In genomic region chr3:3531476-3531875, GRCh38 we compare ENCODE assay signal across 26 cellular contexts.
DNase-seq lines count a peak whose midpoint lies in the region; ATAC-seq and TF ChIP-seq lines count a peak whose summit lies in the region.
"Had no signal": no experiment of that assay in that cellular context is flagged by ENCODE, and none has a peak within 500 bp of the region (broad histone marks: within the 10 kb centered on the region; RNA-seq: fewer than 3 reads in every experiment).

No MANE protein-coding gene starts in this region.

- H3K36me3 ChIP-seq in Peyer's patch = no peaks in the 10 kb centered on the region
- H3K36me3 ChIP-seq: BLaER1 treated with 17β-estradiol and CSF1 and Interleukin-3, amounts not matched to agents 10 nM and 100 nM; SJCRH30 had no signal

- CTCF ChIA-PET in activated CD8-positive, alpha-beta T cell treated with anti-CD3 and anti-CD28 coated beads for 36 hours (lab: Charles Lee) = no interaction called here
- CTCF ChIA-PET in activated CD8-positive, alpha-beta T cell treated with anti-CD3 and anti-CD28 coated beads, Interleukin-2, amount 10 ng/mL, durations not matched to agents 7 days and 5 days (lab: Charles Lee) = no interaction called here

- intact Hi-C loops in activated CD8-positive, alpha-beta T cell treated with anti-CD3 and anti-CD28 coated beads for 36 hours (cut with micrococcal nuclease) = no loop called here

- H3K9me3 Mint-ChIP-seq in activated CD8-positive, alpha-beta T cell treated with anti-CD3 and anti-CD28 coated beads for 36 hours = no peaks in the 10 kb centered on the region
- no peaks in the 10 kb centered on the region for H3K9me3 Mint-ChIP-seq in activated CD8-positive, alpha-beta T cell treated with anti-CD3 and anti-CD28 coated beads, Interleukin-2, amount 10 ng/mL, durations not matched to agents 7 days and 5 days (ENCODE audit: insufficient read depth)
- no peaks in the 10 kb centered on the region for H3K9me3 Mint-ChIP-seq in stimulated activated naive B cell treated with anti-CD40 and anti-IgM and Interleukin-4, amounts not matched to agents 10 μg/mL and 1 μg/mL and 100 μg/mL, for 72 hours
- H3K9me3 Mint-ChIP-seq: CD4-positive, alpha-beta memory T cell; T-cell had no signal

- H3K4me1 ChIP-seq in Peyer's patch = no peaks in the 10 kb centered on the region
- H3K4me1 ChIP-seq: BLaER1 treated with 17β-estradiol and CSF1 and Interleukin-3, amounts not matched to agents 10 nM and 100 nM; Caco-2; SJCRH30 had no signal

- H3K4me3 ChIP-seq in Peyer's patch = no peak overlapping the region
- H3K4me3 ChIP-seq: BLaER1 treated with 17β-estradiol and CSF1 and Interleukin-3, amounts not matched to agents 10 nM and 100 nM; K562; SJCRH30 had no signal

- no peak for DNase-seq in activated CD8-positive, alpha-beta T cell treated with anti-CD3 and anti-CD28 coated beads for 36 hours
- no peak for DNase-seq in activated CD8-positive, alpha-beta T cell treated with anti-CD3 and anti-CD28 coated beads, Interleukin-2, amount 10 ng/mL, durations not matched to agents 7 days and 5 days
- DNase-seq in astrocyte of the hippocampus (ENCODE audit: low read depth, low spot score) (peak; percentile 21), Peyer's patch (no peak)
- no peak for DNase-seq in stimulated activated naive B cell treated with anti-CD40 and anti-IgM and Interleukin-4, amounts not matched to agents 10 μg/mL and 1 μg/mL and 100 μg/mL, for 72 hours
- DNase-seq: 8988T; Caco-2; CD4-positive, alpha-beta memory T cell; DND-41; MV-4-11; NCI-H1694; NCI-H2081; NCI-H2171; NCI-H345; NCI-H524; NCI-H774; SJCRH30; T-cell had no signal

- TF ChIP-seq CTCF in activated CD8-positive, alpha-beta T cell treated with anti-CD3 and anti-CD28 coated beads for 36 hours (IDR thresholded peaks at IDR 0.05) = no peak
- no peak for TF ChIP-seq CTCF in Peyer's patch (IDR thresholded peaks at IDR 0.05)

- TF ChIP-seq POLR2A in Peyer's patch (IDR thresholded peaks at IDR 0.05) (no peak), GM18505 (IDR thresholded peaks at IDR 0.05; ENCODE audit: borderline replicate concordance, extremely low read depth, insufficient read depth, insufficient read length) (no peak)

- peaks cover 4% of the 10 kb centered on the region for H3K4me1 Mint-ChIP-seq in activated CD8-positive, alpha-beta T cell treated with anti-CD3 and anti-CD28 coated beads for 36 hours (ENCODE audit: low read depth)
- no peaks in the 10 kb centered on the region for H3K4me1 Mint-ChIP-seq in activated CD8-positive, alpha-beta T cell treated with anti-CD3 and anti-CD28 coated beads, Interleukin-2, amount 10 ng/mL, durations not matched to agents 7 days and 5 days (ENCODE audit: low read depth)
- H3K4me1 Mint-ChIP-seq in stimulated activated naive B cell treated with anti-CD40 and anti-IgM and Interleukin-4, amounts not matched to agents 10 μg/mL and 1 μg/mL and 100 μg/mL, for 72 hours = no peaks in the 10 kb centered on the region
- H3K4me1 Mint-ChIP-seq: CD4-positive, alpha-beta memory T cell; T-cell had no signal

- peaks cover 3% of the 10 kb centered on the region for H3K27me3 Mint-ChIP-seq in activated CD8-positive, alpha-beta T cell treated with anti-CD3 and anti-CD28 coated beads for 36 hours
- peaks cover 2% of the 10 kb centered on the region for H3K27me3 Mint-ChIP-seq in activated CD8-positive, alpha-beta T cell treated with anti-CD3 and anti-CD28 coated beads, Interleukin-2, amount 10 ng/mL, durations not matched to agents 7 days and 5 days (ENCODE audit: low read depth)
- no peaks in the 10 kb centered on the region for H3K27me3 Mint-ChIP-seq in stimulated activated naive B cell treated with anti-CD40 and anti-IgM and Interleukin-4, amounts not matched to agents 10 μg/mL and 1 μg/mL and 100 μg/mL, for 72 hours
- H3K27me3 Mint-ChIP-seq: CD4-positive, alpha-beta memory T cell; T-cell had no signal

- H3K27ac ChIP-seq in Peyer's patch = no peak overlapping the region
- H3K27ac ChIP-seq: BLaER1 treated with 17β-estradiol and CSF1 and Interleukin-3, amounts not matched to agents 10 nM and 100 nM; HL-60; SJCRH30 had no signal

- no peaks in the 10 kb centered on the region for H3K9me3 ChIP-seq in Peyer's patch
- H3K9me3 ChIP-seq: BLaER1 treated with 17β-estradiol and CSF1 and Interleukin-3, amounts not matched to agents 10 nM and 100 nM; Caco-2; SJCRH30 had no signal

- peak; percentile 60 for ATAC-seq in activated CD8-positive, alpha-beta T cell treated with anti-CD3 and anti-CD28 coated beads for 36 hours
- ATAC-seq in activated CD8-positive, alpha-beta T cell treated with anti-CD3 and anti-CD28 coated beads, Interleukin-2, amount 10 ng/mL, durations not matched to agents 7 days and 5 days = no peak
- ATAC-seq in GM21529 (IDR thresholded peaks at IDR 0.05; ENCODE audit: unreplicated experiment) (peak; percentile 73), HG03378 (IDR thresholded peaks at IDR 0.05; ENCODE audit: unreplicated experiment) (peak; percentile 43), GM18505 (IDR thresholded peaks at IDR 0.05; ENCODE audit: unreplicated experiment) (no peak)
- ATAC-seq in stimulated activated naive B cell treated with anti-CD40 and anti-IgM and Interleukin-4, amounts not matched to agents 10 μg/mL and 1 μg/mL and 100 μg/mL, for 72 hours (replicated peaks) = no peak
- ATAC-seq: HepG2, K562, Panc1, T-cell had no signal

- H3K27ac Mint-ChIP-seq in activated CD8-positive, alpha-beta T cell treated with anti-CD3 and anti-CD28 coated beads for 36 hours = no peak overlapping the region
- no peak overlapping the region for H3K27ac Mint-ChIP-seq in activated CD8-positive, alpha-beta T cell treated with anti-CD3 and anti-CD28 coated beads, Interleukin-2, amount 10 ng/mL, durations not matched to agents 7 days and 5 days
- H3K27ac Mint-ChIP-seq in stimulated activated naive B cell treated with anti-CD40 and anti-IgM and Interleukin-4, amounts not matched to agents 10 μg/mL and 1 μg/mL and 100 μg/mL, for 72 hours = no peak overlapping the region
- H3K27ac Mint-ChIP-seq: CD4-positive, alpha-beta memory T cell; T-cell had no signal

- no peak overlapping the region for H3K4me3 Mint-ChIP-seq in activated CD8-positive, alpha-beta T cell treated with anti-CD3 and anti-CD28 coated beads for 36 hours
- no peak overlapping the region for H3K4me3 Mint-ChIP-seq in activated CD8-positive, alpha-beta T cell treated with anti-CD3 and anti-CD28 coated beads, Interleukin-2, amount 10 ng/mL, durations not matched to agents 7 days and 5 days
- no peak overlapping the region for H3K4me3 Mint-ChIP-seq in stimulated activated naive B cell treated with anti-CD40 and anti-IgM and Interleukin-4, amounts not matched to agents 10 μg/mL and 1 μg/mL and 100 μg/mL, for 72 hours
- H3K4me3 Mint-ChIP-seq: CD4-positive, alpha-beta memory T cell; T-cell had no signal

- H3K36me3 Mint-ChIP-seq in activated CD8-positive, alpha-beta T cell treated with anti-CD3 and anti-CD28 coated beads for 36 hours (ENCODE audit: low read depth) = no peaks in the 10 kb centered on the region
- H3K36me3 Mint-ChIP-seq in activated CD8-positive, alpha-beta T cell treated with anti-CD3 and anti-CD28 coated beads, Interleukin-2, amount 10 ng/mL, durations not matched to agents 7 days and 5 days (ENCODE audit: low read depth) = no peaks in the 10 kb centered on the region
- no peaks in the 10 kb centered on the region for H3K36me3 Mint-ChIP-seq in stimulated activated naive B cell treated with anti-CD40 and anti-IgM and Interleukin-4, amounts not matched to agents 10 μg/mL and 1 μg/mL and 100 μg/mL, for 72 hours
- H3K36me3 Mint-ChIP-seq: CD4-positive, alpha-beta memory T cell; T-cell had no signal

- POLR2A ChIA-PET in activated CD8-positive, alpha-beta T cell treated with anti-CD3 and anti-CD28 coated beads for 36 hours (lab: Charles Lee) = no interaction called here
- POLR2A ChIA-PET in activated CD8-positive, alpha-beta T cell treated with anti-CD3 and anti-CD28 coated beads, Interleukin-2, amount 10 ng/mL, durations not matched to agents 7 days and 5 days (lab: Charles Lee) = no interaction called here

- H3K27me3 ChIP-seq in Peyer's patch = no peaks in the 10 kb centered on the region
- H3K27me3 ChIP-seq: BLaER1 treated with 17β-estradiol and CSF1 and Interleukin-3, amounts not matched to agents 10 nM and 100 nM; SJCRH30 had no signal

Comparison
In these comparisons a context has a peak if more than half of its experiments do, and no peak if none do; other contexts are left out.
1. ATAC-seq: peak in activated CD8-positive, alpha-beta T cell treated with anti-CD3 and anti-CD28 coated beads for 36 hours (single experiment), GM21529 (single experiment) and HG03378 (single experiment); none in activated CD8-positive, alpha-beta T cell treated with anti-CD3 and anti-CD28 coated beads, Interleukin-2, amount 10 ng/mL, durations not matched to agents 7 days and 5 days (single experiment), GM18505 (single experiment) and stimulated activated naive B cell treated with anti-CD40 and anti-IgM and Interleukin-4, amounts not matched to agents 10 μg/mL and 1 μg/mL and 100 μg/mL, for 72 hours (0 of 2).